ENCODE assay signal across 13 cellular contexts in the genomic region with DNA sequence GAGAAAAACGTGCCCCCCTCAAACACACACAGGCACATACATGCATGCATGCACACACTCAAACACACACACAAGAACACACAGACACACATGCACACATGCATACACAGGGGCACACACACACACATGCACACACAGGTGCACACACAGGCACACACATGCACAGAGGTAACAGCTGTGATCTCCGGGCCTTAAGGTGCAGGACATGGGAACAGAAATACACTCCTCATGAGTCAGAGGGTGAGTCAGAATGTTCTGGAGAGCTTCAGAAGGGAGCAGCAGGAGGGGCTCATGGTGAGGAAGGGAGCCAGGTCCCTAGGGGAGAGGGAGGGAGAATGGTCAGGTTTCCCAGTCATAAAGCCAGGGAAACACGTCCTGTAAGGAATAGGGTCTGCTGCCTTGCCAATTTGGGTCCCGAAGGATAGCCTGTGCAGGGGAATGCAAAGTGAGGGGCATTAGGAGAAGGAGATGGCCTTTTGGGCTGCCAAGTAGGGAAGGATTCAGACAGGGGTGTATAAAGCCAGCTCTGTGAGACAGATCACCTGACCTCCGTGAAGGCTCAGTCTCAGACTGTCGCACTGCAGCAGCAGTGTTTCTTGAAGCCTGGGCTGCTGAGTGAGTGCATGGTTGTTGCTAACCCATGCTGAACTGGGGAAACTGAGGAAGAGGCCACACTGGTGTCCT.
A peak's percentile ranks its signal among the peaks of the same experiment; 100 is the strongest.
DNase-seq lines count a peak whose midpoint lies in the region; ATAC-seq and TF ChIP-seq lines count a peak whose summit lies in the region.
"Had no signal": no experiment of that assay in that cellular context is flagged by ENCODE, and none has a peak within 500 bp of the region (broad histone marks: within the 10 kb centered on the region; RNA-seq: fewer than 3 reads in every experiment).

No MANE protein-coding gene starts in this region.

- intact Hi-C loops in Panc1 (cut with micrococcal nuclease; ENCODE audit: unreplicated experiment) (no loop called here), prostate gland (cut with DNase I) (no loop called here)

- H3K27ac ChIP-seq in Panc1 (ENCODE audit: low read length) (no peak overlapping the region), prostate gland (no peak overlapping the region)
- H3K27ac ChIP-seq: HL-60, neutrophil had no signal

- POLR2A ChIA-PET in Panc1 (lab: Charles Lee), result no interaction called here

- no peaks in the 10 kb centered on the region for H3K36me3 ChIP-seq in Panc1 (ENCODE audit: control insufficient read depth, insufficient read depth, low read length)
- no peaks in the 10 kb centered on the region for H3K36me3 ChIP-seq in prostate gland
- H3K36me3 ChIP-seq: HAP-1, neutrophil had no signal

- H3K4me3 ChIP-seq in Panc1 (ENCODE audit: low read depth in 2 of 2, low read length in 2 of 2) (no peak overlapping the region), epithelial cell of proximal tubule (ENCODE audit: low read depth, low read length) (no peak overlapping the region), prostate gland (no peak overlapping the region)
- H3K4me3 ChIP-seq: HAP-1 had no signal

- CTCF ChIA-PET in Panc1 (lab: Charles Lee), result no interaction called here

- H3K4me1 Mint-ChIP-seq in T-helper 2 cell treated with Interferon-gamma antibody and Interleukin-4, amounts not matched to agents 5 μg/mL and 100 μg/mL, for 36 hours (ENCODE audit: low read depth), result no peaks in the 10 kb centered on the region
- H3K4me1 Mint-ChIP-seq: activated CD8-positive, alpha-beta memory T cell treated with anti-CD3 and anti-CD28 coated beads, Interleukin-2, amount 10 ng/mL, durations not matched to agents 7 days and 5 days had no signal

- no peaks in the 10 kb centered on the region for H3K9me3 Mint-ChIP-seq in T-helper 2 cell treated with Interferon-gamma antibody and Interleukin-4, amounts not matched to agents 5 μg/mL and 100 μg/mL, for 36 hours

- WGBS in prostate gland, result 56% methylated on average over 6 of the region's 6 CpGs

- no peak overlapping the region for H3K27ac Mint-ChIP-seq in T-helper 2 cell treated with Interferon-gamma antibody and Interleukin-4, amounts not matched to agents 5 μg/mL and 100 μg/mL, for 36 hours
- H3K27ac Mint-ChIP-seq: activated CD8-positive, alpha-beta memory T cell treated with anti-CD3 and anti-CD28 coated beads, Interleukin-2, amount 10 ng/mL, durations not matched to agents 7 days and 5 days had no signal

- in situ Hi-C loops in Panc1 (cut with HindIII; ENCODE audit: low pct_unique_long_range_greater_than_20kb, low sequenced_read_pairs), result no loop called here

- TF ChIP-seq CTCF in Panc1 (IDR thresholded peaks at IDR 0.05), result no peak
- no peak for TF ChIP-seq CTCF in epithelial cell of proximal tubule (conservative IDR thresholded peaks at IDR 0.05; ENCODE audit: low read depth, low read length)
- TF ChIP-seq CTCF in prostate gland (IDR thresholded peaks at IDR 0.05), result no peak

- peak; percentile 69 for DNase-seq in EL
- DNase-seq in Panc1 (ENCODE audit: low read depth, low spot score), result no peak
- peak; percentile 63 for DNase-seq in epithelial cell of proximal tubule (ENCODE audit: low read depth)
- DNase-seq in pulmonary artery endothelial cell (ENCODE audit: low read depth, low spot score), result peak; percentile 7
- no peak for DNase-seq in activated CD8-positive, alpha-beta memory T cell treated with anti-CD3 and anti-CD28 coated beads for 24 hours
- no peak for DNase-seq in T-helper 2 cell treated with Interferon-gamma antibody and Interleukin-4, amounts not matched to agents 5 μg/mL and 100 μg/mL, for 36 hours (ENCODE audit: low spot score)
- no peak for DNase-seq in prostate gland (ENCODE audit: low spot score)
- no peak for DNase-seq in effector CD4-positive, alpha-beta T cell
- DNase-seq: activated CD8-positive, alpha-beta memory T cell treated with anti-CD3 and anti-CD28 coated beads, Interleukin-2, amount 10 ng/mL, durations not matched to agents 7 days and 5 days; caudate nucleus had no signal

- BruUV-seq in Panc1 (replicated peaks; lab: Mats Ljungman, UMichigan), result no TSS peak

- H3K4me1 ChIP-seq in Panc1 (ENCODE audit: control insufficient read depth, insufficient read depth, low read length) (no peaks in the 10 kb centered on the region), prostate gland (replicated peaks) (no peaks in the 10 kb centered on the region)
- H3K4me1 ChIP-seq: HAP-1 had no signal

- no peaks in the 10 kb centered on the region for H3K27me3 ChIP-seq in Panc1 (ENCODE audit: control insufficient read depth, insufficient read depth, low read length)
- H3K27me3 ChIP-seq in prostate gland (replicated peaks; ENCODE audit: insufficient read depth), result no peaks in the 10 kb centered on the region
- H3K27me3 ChIP-seq: neutrophil had no signal

- no peaks in the 10 kb centered on the region for H3K9me3 ChIP-seq in Panc1 (ENCODE audit: control insufficient read depth, insufficient read depth, low read depth, low read length)
- no peaks in the 10 kb centered on the region for H3K9me3 ChIP-seq in prostate gland
- H3K9me3 ChIP-seq: HAP-1, neutrophil had no signal

- ATAC-seq in Panc1, result peak; percentile 80
- ATAC-seq: activated CD8-positive, alpha-beta memory T cell treated with anti-CD3 and anti-CD28 coated beads, Interleukin-2, amount 10 ng/mL, durations not matched to agents 7 days and 5 days had no signal

- no peak for TF ChIP-seq POLR2A in prostate gland (IDR thresholded peaks at IDR 0.05)

- no peak overlapping the region for H3K4me3 Mint-ChIP-seq in T-helper 2 cell treated with Interferon-gamma antibody and Interleukin-4, amounts not matched to agents 5 μg/mL and 100 μg/mL, for 36 hours
- H3K4me3 Mint-ChIP-seq: activated CD8-positive, alpha-beta memory T cell treated with anti-CD3 and anti-CD28 coated beads, Interleukin-2, amount 10 ng/mL, durations not matched to agents 7 days and 5 days had no signal

- H3K27me3 Mint-ChIP-seq in T-helper 2 cell treated with Interferon-gamma antibody and Interleukin-4, amounts not matched to agents 5 μg/mL and 100 μg/mL, for 36 hours (ENCODE audit: low read depth), result no peaks in the 10 kb centered on the region

- H3K36me3 Mint-ChIP-seq in T-helper 2 cell treated with Interferon-gamma antibody and Interleukin-4, amounts not matched to agents 5 μg/mL and 100 μg/mL, for 36 hours (ENCODE audit: low read depth), result no peaks in the 10 kb centered on the region
- H3K36me3 Mint-ChIP-seq: activated CD8-positive, alpha-beta memory T cell treated with anti-CD3 and anti-CD28 coated beads, Interleukin-2, amount 10 ng/mL, durations not matched to agents 7 days and 5 days had no signal

Comparison
In these comparisons a context has a peak if more than half of its experiments do, and no peak if none do; other contexts are left out.
1. DNase-seq: peak in EL (single experiment), epithelial cell of proximal tubule (single experiment) and pulmonary artery endothelial cell (single experiment); none in Panc1 (single experiment), activated CD8-positive, alpha-beta memory T cell treated with anti-CD3 and anti-CD28 coated beads for 24 hours (single experiment), T-helper 2 cell treated with Interferon-gamma antibody and Interleukin-4, amounts not matched to agents 5 μg/mL and 100 μg/mL, for 36 hours (single experiment), prostate gland (single experiment) and effector CD4-positive, alpha-beta T cell (single experiment).